In the genomic region with DNA sequence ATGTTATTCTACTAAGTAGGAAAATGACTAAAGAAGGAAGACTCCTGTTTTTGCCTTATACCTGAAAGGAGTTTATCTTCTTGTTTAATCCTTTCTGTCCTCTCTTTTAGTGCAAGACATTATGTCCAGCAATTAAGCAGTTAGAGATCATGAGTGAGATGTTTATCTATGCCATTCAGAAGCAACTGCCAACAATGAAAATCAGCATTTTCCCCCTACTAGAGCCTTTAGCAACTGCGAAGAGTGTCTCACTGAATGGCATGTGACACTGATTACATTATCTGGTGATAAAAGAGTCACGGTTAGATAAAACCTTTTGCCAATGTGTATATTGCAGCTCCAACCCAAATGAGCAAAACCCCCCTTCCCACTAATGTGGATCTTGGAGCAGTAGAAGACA, we compare ENCODE assay signal across 14 cellular contexts.
"Had no signal": no experiment of that assay in that cellular context is flagged by ENCODE, and none has a peak within 500 bp of the region (broad histone marks: within the 10 kb centered on the region; RNA-seq: fewer than 3 reads in every experiment).

No MANE protein-coding gene starts in this region.

- H3K36me3 Mint-ChIP-seq: activated naive CD4-positive, alpha-beta T cell treated with anti-CD3 and anti-CD28 coated beads, Interleukin-2, amount 10 ng/mL, durations not matched to agents 7 days and 5 days; natural killer cell treated with Interleukin-12 subunit alpha and Interleukin-12 subunit beta and Interleukin-15 and Interleukin-18, amount 100 ng/mL, for 72 hours; type B pancreatic cell; WTC11 had no signal

- H3K9me3 ChIP-seq: mucosa of descending colon, sigmoid colon had no signal

- H3K27me3 ChIP-seq: sigmoid colon had no signal

- H3K36me3 ChIP-seq: sigmoid colon had no signal

- H3K4me1 ChIP-seq: sigmoid colon had no signal

- H3K4me3 ChIP-seq: mucosa of descending colon, sigmoid colon had no signal

- H3K27me3 Mint-ChIP-seq: activated naive CD4-positive, alpha-beta T cell treated with anti-CD3 and anti-CD28 coated beads, Interleukin-2, amount 10 ng/mL, durations not matched to agents 7 days and 5 days had no signal

- DNase-seq: activated naive CD4-positive, alpha-beta T cell treated with anti-CD3 and anti-CD28 coated beads, Interleukin-2, amount 10 ng/mL, durations not matched to agents 7 days and 5 days; foreskin melanocyte; head of caudate nucleus; mammary epithelial cell; mucosa of descending colon; sigmoid colon; stimulated activated CD4-positive, alpha-beta T cell treated with anti-CD3 and anti-CD28 coated beads, Interleukin-12 subunit alpha, Interleukin-12 subunit beta, amount 100 ng/mL, for 4 hours; stimulated activated naive CD4-positive, alpha-beta T cell had no signal

- FAIRE-seq: colon, endothelial cell of umbilical vein had no signal

- H3K4me3 Mint-ChIP-seq: activated naive CD4-positive, alpha-beta T cell treated with anti-CD3 and anti-CD28 coated beads, Interleukin-2, amount 10 ng/mL, durations not matched to agents 7 days and 5 days; natural killer cell treated with Interleukin-12 subunit alpha and Interleukin-12 subunit beta and Interleukin-15 and Interleukin-18, amount 100 ng/mL, for 72 hours; type B pancreatic cell; WTC11 had no signal

- H3K27ac ChIP-seq: sigmoid colon had no signal

- H3K9me3 Mint-ChIP-seq: activated naive CD4-positive, alpha-beta T cell treated with anti-CD3 and anti-CD28 coated beads, Interleukin-2, amount 10 ng/mL, durations not matched to agents 7 days and 5 days; natural killer cell treated with Interleukin-12 subunit alpha and Interleukin-12 subunit beta and Interleukin-15 and Interleukin-18, amount 100 ng/mL, for 72 hours; type B pancreatic cell had no signal

- H3K4me1 Mint-ChIP-seq: activated naive CD4-positive, alpha-beta T cell treated with anti-CD3 and anti-CD28 coated beads, Interleukin-2, amount 10 ng/mL, durations not matched to agents 7 days and 5 days; WTC11 had no signal

- H3K27ac Mint-ChIP-seq: activated naive CD4-positive, alpha-beta T cell treated with anti-CD3 and anti-CD28 coated beads, Interleukin-2, amount 10 ng/mL, durations not matched to agents 7 days and 5 days; activated T-helper 2 cell treated with anti-CD3 and anti-CD28 coated beads, Interferon-gamma antibody, Interleukin-2, Interleukin-4, amounts not matched to agents 10 μg/mL and 5 μg/mL and 100 μg/mL, durations not matched to agents 14 hours and 24 hours and 36 hours; natural killer cell treated with Interleukin-12 subunit alpha and Interleukin-12 subunit beta and Interleukin-15 and Interleukin-18, amount 100 ng/mL, for 72 hours; type B pancreatic cell; WTC11 had no signal

- ATAC-seq: mucosa of descending colon; natural killer cell treated with Interleukin-12 subunit alpha and Interleukin-12 subunit beta and Interleukin-15 and Interleukin-18, amount 100 ng/mL, for 72 hours; WTC11 had no signal
